ENCODE assay signal across 9 cellular contexts in the genomic region with DNA sequence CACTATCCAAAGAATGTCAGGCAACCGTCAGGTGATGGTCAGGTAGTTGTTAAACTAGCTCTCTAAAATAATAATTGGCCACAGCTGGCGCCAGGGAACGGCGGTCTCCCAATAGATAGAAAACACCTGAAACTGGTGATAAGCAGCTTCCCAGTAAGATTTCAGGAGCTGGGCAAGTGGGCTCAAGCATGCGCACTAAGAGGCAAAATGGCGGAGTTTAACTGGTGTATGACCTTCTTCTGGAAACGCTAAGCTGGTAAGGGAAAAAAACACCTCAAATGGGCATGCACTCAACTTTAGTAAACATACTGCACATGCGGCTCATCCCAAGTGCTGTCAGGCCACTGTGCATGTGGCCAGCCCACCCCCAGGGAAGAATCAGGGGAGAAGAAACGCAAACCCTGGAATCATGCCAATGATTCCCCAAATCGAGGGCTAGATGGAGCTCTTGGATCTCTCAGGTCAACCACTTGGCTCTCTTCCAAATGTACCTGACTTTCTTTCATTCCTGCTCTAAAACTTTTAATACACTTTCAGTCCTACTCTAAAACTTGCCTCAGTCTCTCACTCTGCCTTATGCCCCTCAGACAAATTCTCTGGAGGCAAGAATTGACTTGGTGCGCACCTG.
DNase-seq lines count a peak whose midpoint lies in the region; ATAC-seq, FAIRE-seq and TF ChIP-seq lines count a peak whose summit lies in the region.
"Had no signal": no experiment of that assay in that cellular context is flagged by ENCODE, and none has a peak within 500 bp of the region (broad histone marks: within the 10 kb centered on the region; RNA-seq: fewer than 3 reads in every experiment).

No MANE protein-coding gene starts in this region.

- RAD21 ChIA-PET in GM12878 (lab: Charles Lee; ENCODE audit: unreplicated experiment), result no interaction called here

- no peaks in the 10 kb centered on the region for H3K4me1 Mint-ChIP-seq in Calu3 (ENCODE audit: low read depth, unreplicated experiment)
- no peaks in the 10 kb centered on the region for H3K4me1 Mint-ChIP-seq in CD4-positive, alpha-beta memory T cell

- H2AFZ ChIP-seq in GM12878 (ENCODE audit: control insufficient read depth, low read depth, low read length) (no peak overlapping the region), HepG2 (ENCODE audit: low read length) (no peak overlapping the region)

- CTCF ChIA-PET in Calu3 (lab: Charles Lee), result interaction anchor here (0.5 kb wide), 1 partner anchor 30 kb away, joined by 3 read pairs; no protein-coding TSS in a partner anchor
- CTCF ChIA-PET in GM12878 (lab: Yijun Ruan, JAX), result interaction anchor here (1.0 to 1.9 kb wide), 3 partner anchors 12 to 251 kb away, joined by 3 to 4 read pairs (median 3); no protein-coding TSS in a partner anchor
- CTCF ChIA-PET in HepG2 (lab: Yijun Ruan, JAX; ENCODE audit: low intra/inter-chr PET ratio, low total read pairs), result no interaction called here
- CTCF ChIA-PET in CD4-positive, alpha-beta memory T cell (lab: Charles Lee; ENCODE audit: partially characterized antibody), result no interaction called here

- SMC1A ChIA-PET in GM12878 (lab: Charles Lee; ENCODE audit: uncharacterized antibody, unreplicated experiment), result no interaction called here

- H3K36me3 ChIP-seq in GM12878 (ENCODE audit: control insufficient read depth in 2 of 2, insufficient read depth in 2 of 2, low read length in 1 of 2) (no peaks in the 10 kb centered on the region), HepG2 (replicated peaks in 1 of 2; ENCODE audit: control insufficient read depth in 1 of 2, insufficient read depth in 2 of 2, low read length in 2 of 2) (no peaks in the 10 kb centered on the region)
- H3K36me3 ChIP-seq in CD4-positive, alpha-beta memory T cell (ENCODE audit: insufficient read depth, low read length), result no peaks in the 10 kb centered on the region

- no peak for TF ChIP-seq RAD21 in GM12878 (IDR thresholded peaks at IDR 0.05; ENCODE audit: insufficient read depth, low read depth, low read length)
- no peak for TF ChIP-seq RAD21 in HepG2 (CRISPR knock-in tag; IDR thresholded peaks at IDR 0.05)

- H3K4me2 ChIP-seq in GM12878 (ENCODE audit: control insufficient read depth, insufficient read depth), result no peak overlapping the region
- H3K4me2 ChIP-seq in HepG2 (ENCODE audit: low read depth, low read length), result peak overlapping the region; percentile 69

- ATAC-seq in GM12878 (no peak), HepG2 (peak; percentile 54), GM21723 (IDR thresholded peaks at IDR 0.05; ENCODE audit: unreplicated experiment) (no peak), HG02759 (IDR thresholded peaks at IDR 0.05; ENCODE audit: unreplicated experiment) (no peak), GM19455 (IDR thresholded peaks at IDR 0.05; ENCODE audit: unreplicated experiment) (no peak)

- no peaks in the 10 kb centered on the region for H3K36me3 Mint-ChIP-seq in Calu3 (ENCODE audit: insufficient read depth, unreplicated experiment)
- H3K36me3 Mint-ChIP-seq in CD4-positive, alpha-beta memory T cell, result no peaks in the 10 kb centered on the region

- no peak overlapping the region for H3K4me3 Mint-ChIP-seq in Calu3 (ENCODE audit: low read depth, unreplicated experiment)
- H3K4me3 Mint-ChIP-seq in CD4-positive, alpha-beta memory T cell, result no peak overlapping the region

- TF ChIP-seq EP300 in GM12878 (IDR thresholded peaks at IDR 0.05; ENCODE audit: borderline replicate concordance in 1 of 2, control insufficient read depth in 1 of 2, low read depth in 2 of 2, low read length in 2 of 2) (no peak), HepG2 (IDR thresholded peaks at IDR 0.05; ENCODE audit: low read depth in 2 of 2, low read length in 2 of 2) (no peak), HepG2 (CRISPR knock-in tag; IDR thresholded peaks at IDR 0.05; ENCODE audit: borderline replicate concordance) (no peak)

- no peak for TF ChIP-seq CTCF in Calu3 (IDR thresholded peaks at IDR 0.05; ENCODE audit: unreplicated experiment)
- TF ChIP-seq CTCF in GM12878 (IDR thresholded peaks at IDR 0.05 in 2 of 3, conservative IDR thresholded peaks at IDR 0.05 in 1 of 3; ENCODE audit: control insufficient read depth in 2 of 3, extremely low read depth in 1 of 3, insufficient read depth in 1 of 3, low read depth in 3 of 3, low read length in 3 of 3), result 0 out of 6 replicates have a peak, but pooled peaks of 1 of the 3 experiments have one; percentile 3
- TF ChIP-seq CTCF in HepG2 (CRISPR knock-in tag; IDR thresholded peaks at IDR 0.05), result peak; percentile 79

- H3K27ac ChIP-seq in GM12878 (ENCODE audit: control insufficient read depth, insufficient read depth) (no peak overlapping the region), HepG2 (ENCODE audit: extremely low read length, insufficient read depth, low read length) (no peak overlapping the region)
- no peak overlapping the region for H3K27ac ChIP-seq in CD4-positive, alpha-beta memory T cell (ENCODE audit: low read depth, low read length)

- 86% methylated on average over 11 of the region's 11 CpGs for WGBS in GM12878 (ENCODE audit: insufficient coverage, insufficient replicate concordance, low lambda C conversion rate, missing lambda C conversion rate)
- 65% methylated on average over 11 of the region's 11 CpGs for WGBS in HepG2 (ENCODE audit: low lambda C conversion rate)

- in situ Hi-C loops in GM12878 (cut with MboI) (no loop called here), HepG2 (cut with HindIII; ENCODE audit: extremely low pct_ligation_motif_present, low pct_unique_long_range_greater_than_20kb) (no loop called here)

- intact Hi-C loops in Calu3 (cut with micrococcal nuclease; ENCODE audit: unreplicated experiment), result loop anchor here (1.0 to 10.0 kb wide), 3 partner anchors 252 to 1155 kb away; no protein-coding TSS in a partner anchor
- intact Hi-C loops in GM12878 (cut with micrococcal nuclease; ENCODE audit: unreplicated experiment), result loop anchor here (10.0 kb wide), 1 partner anchor 135 kb away; no protein-coding TSS in a partner anchor
- intact Hi-C loops in HepG2 (cut with micrococcal nuclease; ENCODE audit: unreplicated experiment), result loop anchor here (1.0 to 10.0 kb wide), 2 partner anchors 398 to 475 kb away; a partner anchor contains a TSS
- intact Hi-C loops in CD4-positive, alpha-beta memory T cell (cut with micrococcal nuclease), result no loop called here

- no peaks in the 10 kb centered on the region for H3K27me3 ChIP-seq in GM12878 (replicated peaks in 1 of 2; ENCODE audit: control insufficient read depth in 2 of 2, insufficient read depth in 2 of 2, low read length in 1 of 2)
- peaks cover 0 to 1% of the 10 kb centered on the region in 2 experiments; a peak in 1 of 5 replicates for H3K27me3 ChIP-seq in HepG2 (ENCODE audit: control insufficient read depth in 1 of 2, insufficient read depth in 2 of 2, low read length in 2 of 2)
- H3K27me3 ChIP-seq in CD4-positive, alpha-beta memory T cell (ENCODE audit: insufficient read depth, low read length), result no peaks in the 10 kb centered on the region

- DNase-seq in Calu3 (peak; percentile 17), NCI-H2029 (lab: John Stamatoyannopoulos, UW) (peak; percentile 37), GM12878 (ENCODE audit: low read depth, low spot score) (no peak), HepG2 (ENCODE audit: low spot score) (peak; percentile 59)
- no peak for DNase-seq in CD4-positive, alpha-beta memory T cell
- DNase-seq: hippocampal formation had no signal

- FAIRE-seq in GM12878 (lab: Jason Lieb, UNC) (peak; percentile 70), HepG2 (lab: Jason Lieb, UNC) (peak; percentile 64)

- no peaks in the 10 kb centered on the region for H3K9me3 ChIP-seq in GM12878 (replicated peaks; ENCODE audit: control insufficient read depth, insufficient read depth, low read length)
- no peaks in the 10 kb centered on the region for H3K9me3 ChIP-seq in HepG2 (ENCODE audit: low read length)
- no peaks in the 10 kb centered on the region for H3K9me3 ChIP-seq in CD4-positive, alpha-beta memory T cell (ENCODE audit: control insufficient read depth in 1 of 2, low read length in 2 of 2)

- POLR2A ChIA-PET in GM12878 (lab: Charles Lee), result interaction anchor here (0.5 kb wide), 1 partner anchor 495 kb away, joined by 3 read pairs; no protein-coding TSS in a partner anchor
- POLR2A ChIA-PET in HepG2 (lab: Yijun Ruan, JAX), result interaction anchor here (1.5 kb wide), 1 partner anchor 479 kb away, joined by 6 read pairs; a partner anchor contains a TSS
- POLR2A ChIA-PET in CD4-positive, alpha-beta memory T cell (lab: Charles Lee; ENCODE audit: partially characterized antibody), result no interaction called here

- H3K79me2 ChIP-seq in GM12878 (ENCODE audit: control insufficient read depth, insufficient read depth, low read length) (no peaks in the 10 kb centered on the region), HepG2 (ENCODE audit: insufficient read depth, low read length) (no peaks in the 10 kb centered on the region)

- H3K27ac Mint-ChIP-seq in Calu3 (ENCODE audit: unreplicated experiment), result no peak overlapping the region
- no peak overlapping the region for H3K27ac Mint-ChIP-seq in CD4-positive, alpha-beta memory T cell

- H4K20me1 ChIP-seq in GM12878 (ENCODE audit: control insufficient read depth, insufficient read depth) (no peaks in the 10 kb centered on the region), HepG2 (ENCODE audit: insufficient read depth, low read length) (no peaks in the 10 kb centered on the region)

- no TSS peak for BruUV-seq in Calu3 (replicated peaks; lab: Mats Ljungman, UMichigan)
- no TSS peak for BruUV-seq in GM12878 (replicated peaks; lab: Mats Ljungman, UMichigan)
- no TSS peak for BruUV-seq in HepG2 (replicated peaks; lab: Mats Ljungman, UMichigan)

- TF ChIP-seq POLR2A in GM12878 (IDR thresholded peaks at IDR 0.05; ENCODE audit: low read depth, low read length) (no peak), HepG2 (IDR thresholded peaks at IDR 0.05; ENCODE audit: insufficient read depth in 1 of 2, low read depth in 2 of 2, low read length in 2 of 2) (no peak)

- no peak overlapping the region for H3K4me3 ChIP-seq in GM12878
- peak overlapping the region in 2 of 3 experiments; percentile 28 to 30; a peak in 2 of 6 replicates for H3K4me3 ChIP-seq in HepG2 (replicated peaks in 1 of 3; ENCODE audit: insufficient read depth in 1 of 3, low read depth in 2 of 3, low read length in 3 of 3)
- no peak overlapping the region for H3K4me3 ChIP-seq in CD4-positive, alpha-beta memory T cell (ENCODE audit: low read length in 2 of 2)

- H3K4me1 ChIP-seq in GM12878 (ENCODE audit: control insufficient read depth, insufficient read depth, low read length) (peaks cover 10% of the 10 kb centered on the region), HepG2 (ENCODE audit: insufficient read depth, low read length) (peaks cover 16% of the 10 kb centered on the region)
- H3K4me1 ChIP-seq in CD4-positive, alpha-beta memory T cell (ENCODE audit: insufficient read depth, low read length), result no peaks in the 10 kb centered on the region

- no peaks in the 10 kb centered on the region for H3K9me3 Mint-ChIP-seq in Calu3 (ENCODE audit: low read depth, unreplicated experiment)
- H3K9me3 Mint-ChIP-seq in CD4-positive, alpha-beta memory T cell, result no peaks in the 10 kb centered on the region

- H3K27me3 Mint-ChIP-seq in Calu3 (ENCODE audit: unreplicated experiment), result peaks cover 3% of the 10 kb centered on the region
- H3K27me3 Mint-ChIP-seq in CD4-positive, alpha-beta memory T cell, result peaks cover 6 to 13% of the 10 kb centered on the region in 2 donors

- H3K9ac ChIP-seq in GM12878 (ENCODE audit: control insufficient read depth, insufficient read depth, low read length) (no peak overlapping the region), HepG2 (ENCODE audit: insufficient read depth, low read depth, low read length) (peak overlapping the region; percentile 26; the same call in 1 of the 2 replicates)

Comparison
In these comparisons a context has a peak if more than half of its experiments do, and no peak if none do; other contexts are left out.
1. DNase-seq: peak in Calu3 (single experiment), NCI-H2029 (single experiment) and HepG2 (single experiment); none in GM12878 (single experiment) and CD4-positive, alpha-beta memory T cell (0 of 5).
2. H3K4me3 ChIP-seq: peak in HepG2 (2 of 3); none in GM12878 (single experiment) and CD4-positive, alpha-beta memory T cell (0 of 2).
3. CTCF ChIA-PET loops: an anchor here in Calu3 (0.5 kb wide) and GM12878 (1.0 to 1.9 kb wide); none called in HepG2 and CD4-positive, alpha-beta memory T cell.